9 cellular contexts compared by ENCODE assay signal in the genomic region with DNA sequence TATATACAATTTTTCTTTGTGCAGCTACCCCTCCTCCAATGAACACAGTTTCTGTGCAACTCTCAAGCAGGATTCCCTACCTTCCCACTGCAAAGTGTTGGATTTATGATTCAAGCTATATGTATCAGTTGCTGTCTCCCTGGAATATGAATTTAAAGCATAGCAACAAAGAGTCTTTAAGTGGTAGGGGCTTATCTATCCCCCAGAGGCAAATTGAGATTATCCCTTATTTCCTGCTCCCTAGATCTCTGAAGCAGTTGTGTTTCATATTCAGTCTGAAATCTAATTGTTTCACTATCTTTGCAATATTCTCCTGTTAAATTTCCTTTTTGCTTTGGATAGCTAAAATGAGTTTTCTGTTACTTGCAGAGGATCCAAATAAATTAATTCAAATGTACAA.
"Had no signal": no experiment of that assay in that cellular context is flagged by ENCODE, and none has a peak within 500 bp of the region (broad histone marks: within the 10 kb centered on the region; RNA-seq: fewer than 3 reads in every experiment).

No MANE protein-coding gene starts in this region.

- DNase-seq: H9, HCEC 1CT, IMR-90, KG1 had no signal

- ATAC-seq: GM23338, K562 had no signal

- FAIRE-seq: H1, H54, HTR-8/SVneo, K562 had no signal

- H3K4me3 ChIP-seq: GM23338, K562 had no signal
